Comparison of ENCODE assay signal across 1 cellular context in the genomic region with DNA sequence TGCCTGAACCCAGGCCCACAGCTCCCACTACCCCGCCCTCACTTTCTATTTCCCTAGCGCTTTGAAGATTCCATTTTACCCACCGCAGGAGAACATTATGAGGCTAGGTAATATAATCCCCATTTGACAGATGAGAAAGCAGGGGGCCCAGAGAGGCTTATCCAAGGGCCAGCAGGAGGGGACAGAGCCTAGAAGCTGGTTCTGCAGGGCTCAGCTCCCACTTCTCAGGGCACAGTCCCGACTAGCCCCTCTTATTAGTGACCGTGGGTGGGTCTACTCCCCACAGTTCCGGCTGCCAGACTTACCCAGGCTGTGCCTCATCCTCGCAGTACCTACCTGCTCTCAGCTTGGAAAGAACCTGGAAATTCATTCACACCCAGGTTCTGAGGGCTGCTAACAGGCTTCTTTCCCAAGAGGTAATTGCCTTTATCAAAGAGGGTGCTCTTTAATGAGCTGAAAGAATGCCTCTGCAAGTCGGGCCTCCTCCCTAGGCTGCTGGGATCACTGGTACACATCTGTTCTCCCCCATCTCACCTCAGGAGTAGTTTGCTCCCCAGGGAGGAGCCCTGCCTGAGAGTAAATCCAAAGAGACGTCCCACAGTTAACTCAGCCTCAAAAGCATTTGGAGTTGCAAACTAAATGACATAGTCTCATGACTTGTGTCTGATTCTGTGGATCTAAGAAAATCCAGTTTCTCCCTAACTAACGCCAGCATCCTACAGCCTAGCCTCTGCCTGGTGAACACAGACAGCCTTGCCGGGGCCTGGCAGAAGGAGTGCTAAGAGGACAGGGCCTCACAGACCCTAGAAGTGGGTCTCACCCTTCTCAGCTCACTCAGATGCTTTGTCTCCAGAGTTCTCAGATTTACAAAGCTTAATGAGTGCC.
TF ChIP-seq lines count a peak whose summit lies in the region.

No MANE protein-coding gene starts in this region.

TF ChIP-seq in HEK293, 187 proteins besides CTCF, POLR2A, EP300 and RAD21 (continued from another document and continues in another):
- TF ChIP-seq, protein P1, sequence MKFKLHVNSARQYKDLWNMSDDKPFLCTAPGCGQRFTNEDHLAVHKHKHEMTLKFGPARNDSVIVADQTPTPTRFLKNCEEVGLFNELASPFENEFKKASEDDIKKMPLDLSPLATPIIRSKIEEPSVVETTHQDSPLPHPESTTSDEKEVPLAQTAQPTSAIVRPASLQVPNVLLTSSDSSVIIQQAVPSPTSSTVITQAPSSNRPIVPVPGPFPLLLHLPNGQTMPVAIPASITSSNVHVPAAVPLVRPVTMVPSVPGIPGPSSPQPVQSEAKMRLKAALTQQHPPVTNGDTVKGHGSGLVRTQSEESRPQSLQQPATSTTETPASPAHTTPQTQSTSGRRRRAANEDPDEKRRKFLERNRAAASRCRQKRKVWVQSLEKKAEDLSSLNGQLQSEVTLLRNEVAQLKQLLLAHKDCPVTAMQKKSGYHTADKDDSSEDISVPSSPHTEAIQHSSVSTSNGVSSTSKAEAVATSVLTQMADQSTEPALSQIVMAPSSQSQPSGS (tag by site-specific recombination; IDR thresholded peaks at IDR 0.05; ENCODE audit: low read depth), result no peak
- peak; percentile 39; the same call in 1 of the 2 replicates for TF ChIP-seq MZF1 (tag by site-specific recombination; IDR thresholded peaks at IDR 0.05; ENCODE audit: borderline replicate concordance)
- no peak for TF ChIP-seq ZNF239 (tag by site-specific recombination; IDR thresholded peaks at IDR 0.05)
- no peak for TF ChIP-seq YY1 (tag by site-specific recombination; IDR thresholded peaks at IDR 0.05)
- TF ChIP-seq ZSCAN30 (tag by site-specific recombination; IDR thresholded peaks at IDR 0.05), result peak; percentile 23; the same call in 1 of the 2 replicates
- no peak for TF ChIP-seq BCL6B (tag by site-specific recombination; IDR thresholded peaks at IDR 0.05)
- TF ChIP-seq ZNF341 (tag by site-specific recombination; IDR thresholded peaks at IDR 0.05; ENCODE audit: low read depth), result no peak
- TF ChIP-seq ZNF423 (tag by site-specific recombination; IDR thresholded peaks at IDR 0.05), result no peak
- TF ChIP-seq ZIC2 (tag by site-specific recombination; IDR thresholded peaks at IDR 0.05), result peak; percentile 88
- TF ChIP-seq ZFP69B (tag by site-specific recombination; IDR thresholded peaks at IDR 0.05), result no peak
- TF ChIP-seq ZNF404 (tag by site-specific recombination; IDR thresholded peaks at IDR 0.05), result no peak
- no peak for TF ChIP-seq ZNF837 (tag by site-specific recombination; IDR thresholded peaks at IDR 0.05)
- TF ChIP-seq ZFHX2 (tag by site-specific recombination; conservative IDR thresholded peaks at IDR 0.05), result peak; percentile 51; the same call in 1 of the 2 replicates
- TF ChIP-seq ZNF202 (tag by site-specific recombination; IDR thresholded peaks at IDR 0.05; ENCODE audit: borderline replicate concordance), result no peak
- TF ChIP-seq ZNF785 (tag by site-specific recombination; IDR thresholded peaks at IDR 0.05), result no peak
- no peak for TF ChIP-seq ZNF138 (tag by site-specific recombination; IDR thresholded peaks at IDR 0.05; ENCODE audit: borderline replicate concordance)
- TF ChIP-seq ZNF514 (tag by site-specific recombination; IDR thresholded peaks at IDR 0.05), result no peak
- TF ChIP-seq, protein P2, sequence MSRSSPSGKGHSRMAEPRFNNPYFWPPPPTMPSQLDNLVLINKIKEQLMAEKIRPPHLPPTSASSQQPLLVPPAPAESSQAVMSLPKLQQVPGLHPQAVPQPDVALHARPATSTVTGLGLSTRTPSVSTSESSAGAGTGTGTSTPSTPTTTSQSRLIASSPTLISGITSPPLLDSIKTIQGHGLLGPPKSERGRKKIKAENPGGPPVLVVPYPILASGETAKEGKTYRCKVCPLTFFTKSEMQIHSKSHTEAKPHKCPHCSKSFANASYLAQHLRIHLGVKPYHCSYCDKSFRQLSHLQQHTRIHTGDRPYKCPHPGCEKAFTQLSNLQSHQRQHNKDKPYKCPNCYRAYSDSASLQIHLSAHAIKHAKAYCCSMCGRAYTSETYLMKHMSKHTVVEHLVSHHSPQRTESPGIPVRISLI (tag by site-specific recombination; IDR thresholded peaks at IDR 0.05), result no peak
- TF ChIP-seq EGR2 (tag by site-specific recombination; IDR thresholded peaks at IDR 0.05; ENCODE audit: low read depth), result peak; percentile 51; the same call in 1 of the 2 replicates
- TF ChIP-seq ZNF175 (tag by site-specific recombination; IDR thresholded peaks at IDR 0.05), result no peak
- TF ChIP-seq ZNF10 (tag by site-specific recombination; IDR thresholded peaks at IDR 0.05), result no peak
- TF ChIP-seq KLF16 (tag by site-specific recombination; IDR thresholded peaks at IDR 0.05), result no peak
- TF ChIP-seq ZNF140 (tag by site-specific recombination; IDR thresholded peaks at IDR 0.05), result no peak
- TF ChIP-seq ZBTB20 (tag by site-specific recombination; IDR thresholded peaks at IDR 0.05), result no peak
- TF ChIP-seq ZSCAN18 (tag by site-specific recombination; IDR thresholded peaks at IDR 0.05), result no peak
- TF ChIP-seq ZBTB11 (tag by site-specific recombination; conservative IDR thresholded peaks at IDR 0.05; ENCODE audit: low read depth), result no peak
- peak; percentile 42 for TF ChIP-seq ZBTB8A (tag by site-specific recombination; IDR thresholded peaks at IDR 0.05)
- TF ChIP-seq ZBTB44 (tag by site-specific recombination; IDR thresholded peaks at IDR 0.05), result no peak
- TF ChIP-seq PRDM2 (tag by site-specific recombination; IDR thresholded peaks at IDR 0.05; ENCODE audit: borderline replicate concordance), result no peak
- TF ChIP-seq TCF7L2 (IDR thresholded peaks at IDR 0.05; ENCODE audit: borderline replicate concordance, low read depth, low read length), result peak; percentile 55; the same call in 1 of the 2 replicates
- no peak for TF ChIP-seq WT1 (tag by site-specific recombination; IDR thresholded peaks at IDR 0.05)
- no peak for TF ChIP-seq ZNF530 (tag by site-specific recombination; IDR thresholded peaks at IDR 0.05; ENCODE audit: low read depth)
- peak; percentile 35 for TF ChIP-seq GLIS1 (tag by site-specific recombination; IDR thresholded peaks at IDR 0.05)
- TF ChIP-seq ZNF776 (tag by site-specific recombination; IDR thresholded peaks at IDR 0.05; ENCODE audit: borderline replicate concordance), result no peak
- no peak for TF ChIP-seq ZNF768 (tag by site-specific recombination; IDR thresholded peaks at IDR 0.05)
- TF ChIP-seq ZNF791 (tag by site-specific recombination; IDR thresholded peaks at IDR 0.05), result no peak
- TF ChIP-seq ZNF23 (tag by site-specific recombination; IDR thresholded peaks at IDR 0.05; ENCODE audit: borderline replicate concordance), result no peak
- no peak for TF ChIP-seq ZNF311 (tag by site-specific recombination; IDR thresholded peaks at IDR 0.05; ENCODE audit: borderline replicate concordance)
- TF ChIP-seq, protein P3, sequence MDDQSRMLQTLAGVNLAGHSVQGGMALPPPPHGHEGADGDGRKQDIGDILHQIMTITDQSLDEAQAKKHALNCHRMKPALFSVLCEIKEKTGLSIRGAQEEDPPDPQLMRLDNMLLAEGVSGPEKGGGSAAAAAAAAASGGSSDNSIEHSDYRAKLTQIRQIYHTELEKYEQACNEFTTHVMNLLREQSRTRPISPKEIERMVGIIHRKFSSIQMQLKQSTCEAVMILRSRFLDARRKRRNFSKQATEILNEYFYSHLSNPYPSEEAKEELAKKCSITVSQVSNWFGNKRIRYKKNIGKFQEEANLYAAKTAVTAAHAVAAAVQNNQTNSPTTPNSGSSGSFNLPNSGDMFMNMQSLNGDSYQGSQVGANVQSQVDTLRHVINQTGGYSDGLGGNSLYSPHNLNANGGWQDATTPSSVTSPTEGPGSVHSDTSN (CRISPR knock-in tag; IDR thresholded peaks at IDR 0.05), result no peak
- TF ChIP-seq ZNF571 (tag by site-specific recombination; IDR thresholded peaks at IDR 0.05), result no peak
- TF ChIP-seq SP3 (tag by site-specific recombination; IDR thresholded peaks at IDR 0.05), result no peak
- peak; percentile 95 for TF ChIP-seq ZNF184 (tag by site-specific recombination; IDR thresholded peaks at IDR 0.05)
- no peak for TF ChIP-seq ZNF830 (tag by site-specific recombination; IDR thresholded peaks at IDR 0.05; ENCODE audit: low read depth)
